ENCODE assay signal across 1 cellular context in the genomic region with DNA sequence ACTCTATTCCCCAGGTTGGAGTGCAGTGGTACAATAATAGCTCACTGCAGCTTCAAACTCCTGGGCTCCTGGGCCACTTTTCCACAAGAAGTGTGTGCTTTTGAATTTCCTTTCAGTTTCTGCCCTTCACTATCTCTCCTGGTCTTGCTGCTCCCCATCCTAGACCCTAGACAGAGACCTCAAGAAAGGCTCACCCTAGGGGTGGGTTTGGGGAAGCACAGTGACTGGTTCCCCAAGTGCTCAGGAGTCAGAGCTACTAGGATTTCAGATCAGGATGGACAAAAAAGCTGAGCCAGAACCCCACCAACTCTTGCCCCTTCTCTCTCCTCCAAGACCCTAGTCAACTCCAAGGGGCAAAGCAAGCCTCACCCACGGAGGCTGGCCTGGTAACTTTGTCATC.
TF ChIP-seq lines count a peak whose summit lies in the region.

No MANE protein-coding gene starts in this region.

TF ChIP-seq in H1, 55 proteins besides CTCF, POLR2A, EP300 and RAD21:
- no peak for TF ChIP-seq RFX5 (IDR thresholded peaks at IDR 0.05; ENCODE audit: borderline replicate concordance, low read depth, low read length)
- no peak for TF ChIP-seq JUN (IDR thresholded peaks at IDR 0.05; ENCODE audit: low read depth, low read length)
- TF ChIP-seq SIX5 (IDR thresholded peaks at IDR 0.05; ENCODE audit: low read depth, low read length) = no peak
- TF ChIP-seq MAFK (IDR thresholded peaks at IDR 0.05; ENCODE audit: low read depth, low read length) = no peak
- no peak for TF ChIP-seq KDM1A (IDR thresholded peaks at IDR 0.05; ENCODE audit: borderline replicate concordance, low read length)
- no peak for TF ChIP-seq BACH1 (IDR thresholded peaks at IDR 0.05; ENCODE audit: low read length)
- TF ChIP-seq, protein P1, sequence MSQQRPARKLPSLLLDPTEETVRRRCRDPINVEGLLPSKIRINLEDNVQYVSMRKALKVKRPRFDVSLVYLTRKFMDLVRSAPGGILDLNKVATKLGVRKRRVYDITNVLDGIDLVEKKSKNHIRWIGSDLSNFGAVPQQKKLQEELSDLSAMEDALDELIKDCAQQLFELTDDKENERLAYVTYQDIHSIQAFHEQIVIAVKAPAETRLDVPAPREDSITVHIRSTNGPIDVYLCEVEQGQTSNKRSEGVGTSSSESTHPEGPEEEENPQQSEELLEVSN (IDR thresholded peaks at IDR 0.05) = no peak
